ENCODE assay signal across 24 cellular contexts in the genomic region with DNA sequence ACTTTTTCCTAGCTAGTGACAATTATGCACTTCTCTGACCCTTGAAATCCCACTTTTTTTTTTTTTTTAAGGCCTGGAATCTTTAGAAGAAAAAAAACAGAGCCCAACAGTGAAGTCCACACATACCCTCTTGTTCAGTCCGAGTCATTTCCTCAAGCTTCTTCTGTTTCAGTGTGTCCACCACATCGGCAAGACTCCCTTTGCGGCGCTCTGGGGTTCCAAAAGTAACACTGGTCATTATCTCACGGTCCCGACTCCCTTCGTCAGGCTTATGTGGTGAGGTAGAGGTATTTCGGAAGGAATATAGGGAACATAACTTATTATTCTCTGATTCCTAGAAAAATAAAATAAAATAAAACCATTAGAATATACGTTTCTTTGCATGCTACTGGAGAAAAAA. TPM values are rescaled to one million over a fixed set of nuclear protein-coding genes. Genes with fewer than 3 reads are reported as not detected.
"Had no signal": no experiment of that assay in that cellular context is flagged by ENCODE, and none has a peak within 500 bp of the region (broad histone marks: within the 10 kb centered on the region; RNA-seq: fewer than 3 reads in every experiment).

No MANE protein-coding gene starts in this region.

- H3K36me3 ChIP-seq: left ventricle myocardium inferior, neutrophil, ovary, right atrium auricular region, right lobe of liver, tibial nerve, uterus had no signal

- H3K9me3 ChIP-seq: left ventricle myocardium inferior, mucosa of descending colon, neutrophil, ovary, right atrium auricular region, right lobe of liver, tibial nerve, uterus had no signal

- H3K27ac ChIP-seq: left ventricle myocardium inferior, neutrophil, ovary, right atrium auricular region, right lobe of liver, uterus had no signal

- DNase-seq: islet precursor cell; left ventricle myocardium inferior; mesendoderm; midbrain; mucosa of descending colon; naive thymus-derived CD4-positive, alpha-beta T cell; occipital lobe; ovary; right lobe of liver; stimulated activated CD4-positive, alpha-beta T cell treated with anti-CD3 and anti-CD28 coated beads, Interleukin-1b, Interleukin-23, amount 100 ng/mL, for 48 hours; stimulated activated CD4-positive, alpha-beta T cell treated with anti-CD3 and anti-CD28 coated beads, Interleukin-2, amount 100 ng/mL, for 48 hours; stimulated activated CD4-positive, alpha-beta T cell treated with anti-CD3 and anti-CD28 coated beads, Interleukin-4, amount 100 ng/mL, for 4 hours; stimulated activated CD8-positive, alpha-beta memory T cell treated with anti-CD3 and anti-CD28 coated beads, Interleukin-4, amount 100 ng/mL, for 48 hours; stimulated activated naive CD4-positive, alpha-beta T cell treated with Interleukin-2 at 50 U/mL for 16 hours; stimulated activated naive CD8-positive, alpha-beta T cell treated with anti-CD3 and anti-CD28 coated beads, Interleukin-15, amount 100 ng/mL, for 72 hours; substantia nigra; uterus had no signal

- H3K4me2 ChIP-seq: smooth muscle cell had no signal

- H3K4me3 ChIP-seq: left ventricle myocardium inferior, lung, mucosa of descending colon, ovary, right atrium auricular region, right lobe of liver, smooth muscle cell, tibial nerve, uterus had no signal

- H3K4me1 ChIP-seq: left ventricle myocardium inferior, right atrium auricular region, right lobe of liver, uterus had no signal

- H3K27me3 ChIP-seq: neutrophil, ovary, right atrium auricular region, right lobe of liver, tibial nerve, uterus had no signal

- ATAC-seq: mucosa of descending colon; naive thymus-derived CD4-positive, alpha-beta T cell; natural killer cell treated with Interleukin-12 subunit alpha and Interleukin-12 subunit beta and Interleukin-15 and Interleukin-18, amount 100 ng/mL, for 72 hours; stimulated activated memory B cell treated with anti-CD40 and anti-IgM and Interleukin-4, amounts not matched to agents 10 μg/mL and 1 μg/mL and 100 μg/mL, for 72 hours; stimulated activated naive CD8-positive, alpha-beta T cell treated with anti-CD3 and anti-CD28 coated beads, Interleukin-15, amount 100 ng/mL, for 72 hours had no signal

RNA-seq across cellular contexts. Expression of gene SOX6, which starts 38.0 kb away (rescaled TPM):
- total RNA-seq: natural killer cell treated with Interleukin-12 subunit alpha and Interleukin-12 subunit beta and Interleukin-15 and Interleukin-18, amount 100 ng/mL, for 72 hours had no signal
- polyA plus RNA-seq: naive thymus-derived CD4-positive, alpha-beta T cell had no signal
